Comparison of ENCODE assay signal across 18 cellular contexts in the genomic region with DNA sequence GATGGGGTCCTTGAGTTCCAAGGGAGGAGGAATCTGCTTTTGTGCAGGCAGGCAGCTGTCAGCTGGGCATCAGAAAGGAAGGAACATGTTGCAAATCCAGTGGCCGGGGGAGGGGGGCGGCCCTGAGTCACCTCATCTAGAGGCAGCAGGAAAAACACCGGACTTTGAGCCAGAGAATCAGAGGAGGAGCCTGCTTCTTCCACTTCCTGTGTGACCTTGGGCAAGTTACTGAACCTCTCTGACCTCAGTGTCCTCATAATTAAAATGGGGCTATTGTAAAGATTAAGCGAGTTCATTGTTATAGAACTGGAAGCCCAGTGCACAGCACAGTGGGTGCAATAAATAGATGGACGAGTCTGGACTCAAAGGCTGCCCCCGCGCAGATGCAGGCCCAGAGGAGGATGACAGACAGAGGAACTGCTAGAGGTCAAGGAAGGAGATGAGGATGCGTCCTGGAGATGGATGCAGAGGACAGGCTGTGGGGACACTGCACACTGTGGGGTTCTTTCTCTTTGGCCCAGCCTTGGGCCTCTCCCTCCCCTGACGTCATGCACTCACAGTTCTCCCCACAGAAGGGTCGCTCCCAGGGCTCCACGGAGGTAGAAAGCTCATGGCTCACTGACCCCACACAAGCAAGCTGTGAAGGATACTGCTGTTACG.
A peak's percentile ranks its signal among the peaks of the same experiment; 100 is the strongest.
DNase-seq lines count a peak whose midpoint lies in the region; TF ChIP-seq lines count a peak whose summit lies in the region.
"Had no signal": no experiment of that assay in that cellular context is flagged by ENCODE, and none has a peak within 500 bp of the region (broad histone marks: within the 10 kb centered on the region; RNA-seq: fewer than 3 reads in every experiment).

No MANE protein-coding gene starts in this region.

- TF ChIP-seq CTCF in RWPE1 (conservative IDR thresholded peaks at IDR 0.05; ENCODE audit: low read depth): no peak

- H2BK12ac ChIP-seq in neuronal stem cell (ENCODE audit: low read length): no peak overlapping the region

- no peak overlapping the region for H4K91ac ChIP-seq in neuronal stem cell (ENCODE audit: low read depth, low read length, poor library complexity)

- H3K18ac ChIP-seq in neuronal stem cell (ENCODE audit: low read length): no peak overlapping the region

- H2BK5ac ChIP-seq in neuronal stem cell (ENCODE audit: low read length): no peak overlapping the region

- peaks cover 0 to 2% of the 10 kb centered on the region in 2 donors for H3K9me3 ChIP-seq in neuronal stem cell (replicated peaks in 1 of 2; ENCODE audit: control insufficient read depth in 2 of 2, insufficient read depth in 1 of 2, low read depth in 1 of 2, low read length in 2 of 2)
- H3K9me3 ChIP-seq: tibial nerve had no signal

- H3K36me3 ChIP-seq in neuronal stem cell (replicated peaks in 1 of 2; ENCODE audit: control insufficient read depth in 2 of 2, insufficient read depth in 2 of 2, low read length in 2 of 2): no peaks in the 10 kb centered on the region
- H3K36me3 ChIP-seq: tibial nerve had no signal

- no peak overlapping the region for H2AFZ ChIP-seq in neuronal stem cell (ENCODE audit: low read length)

- CTCF ChIA-PET in RWPE1 (lab: Yijun Ruan, JAX): interaction anchor here (0.7 kb wide), 1 partner anchor 32 kb away, joined by 3 read pairs; no protein-coding TSS in a partner anchor

- POLR2A ChIA-PET in RWPE1 (lab: Yijun Ruan, JAX; ENCODE audit: low non-redundant PET): no interaction called here

- no CpG with 5 or more reads among the region's 12 CpGs for WGBS in neuronal stem cell (ENCODE audit: extremely low coverage in 2 of 2, insufficient read length in 2 of 2, insufficient replicate concordance in 1 of 2), 2 donors

- peak overlapping the region; percentile 91 for H2AK5ac ChIP-seq in neuronal stem cell (ENCODE audit: low read depth, low read length)

- H3K4me1 ChIP-seq in neuronal stem cell (ENCODE audit: control insufficient read depth in 2 of 2, insufficient read depth in 1 of 2, low read depth in 1 of 2, low read length in 2 of 2): no peaks in the 10 kb centered on the region
- H3K4me1 ChIP-seq: tibial nerve had no signal

- no peak overlapping the region for H3K4ac ChIP-seq in neuronal stem cell (ENCODE audit: low read length)

- H3K27ac ChIP-seq in RWPE1: no peak overlapping the region
- H3K27ac ChIP-seq in neuronal stem cell (replicated peaks; ENCODE audit: low read length): no peak overlapping the region
- H3K27ac ChIP-seq: 22Rv1, tibial nerve had no signal

- H3K79me1 ChIP-seq in neuronal stem cell (ENCODE audit: low read depth, low read length): no peaks in the 10 kb centered on the region

- H3K4me3 ChIP-seq in neuronal stem cell (ENCODE audit: low read length in 2 of 2): no peak overlapping the region
- H3K4me3 ChIP-seq: tibial nerve had no signal

- H3K23ac ChIP-seq in neuronal stem cell (ENCODE audit: low read depth, low read length, poor library complexity): no peak overlapping the region

- no peak overlapping the region for H3K4me2 ChIP-seq in neuronal stem cell (ENCODE audit: insufficient read depth, low read length, poor library complexity, severe bottlenecking)

- no peak overlapping the region for H2BK120ac ChIP-seq in neuronal stem cell (ENCODE audit: low read depth, low read length)

- no peak overlapping the region for H2BK15ac ChIP-seq in neuronal stem cell (ENCODE audit: low read length)

- no peak overlapping the region for H3K9ac ChIP-seq in neuronal stem cell (ENCODE audit: low read depth, low read length, poor library complexity)

- H4K8ac ChIP-seq in neuronal stem cell (ENCODE audit: low read depth, low read length): no peak overlapping the region

- peak overlapping the region; percentile 75 for H3K14ac ChIP-seq in neuronal stem cell (ENCODE audit: low read length)

- H3K27me3 ChIP-seq in neuronal stem cell (ENCODE audit: control insufficient read depth in 3 of 3, insufficient read depth in 3 of 3, low read depth in 1 of 3, low read length in 3 of 3): no peaks in the 10 kb centered on the region
- H3K27me3 ChIP-seq: tibial nerve had no signal

- peak; percentile 2 for DNase-seq in DMS 273 (lab: John Stamatoyannopoulos, UW; ENCODE audit: unreplicated experiment)
- no peak for DNase-seq in DMS 273 treated with DMSO at 0.1 percent for 48 hours (lab: John Stamatoyannopoulos, UW)
- peak; percentile 13 for DNase-seq in RWPE1 (ENCODE audit: low spot score)
- peak; percentile 36 for DNase-seq in glomerular visceral epithelial cell (ENCODE audit: extremely low spot score)
- DNase-seq in neuronal stem cell (ENCODE audit: low spot score): no peak
- no peak for DNase-seq in DMS79 treated with DMSO at 0.1 percent for 48 hours (lab: John Stamatoyannopoulos, UW)
- DNase-seq in NCI-H2081 (lab: John Stamatoyannopoulos, UW): no peak
- no peak for DNase-seq in DMS79 (lab: John Stamatoyannopoulos, UW)
- DNase-seq: activated CD4-positive, alpha-beta memory T cell treated with anti-CD3 and anti-CD28 coated beads for 36 hours; C1 segment of cervical spinal cord; foreskin melanocyte; HCEC 1CT; MV-4-11; nucleus accumbens; Right ventricle myocardium superior; stimulated activated CD4-positive, alpha-beta T cell treated with anti-CD3 and anti-CD28 coated beads, Interleukin-4, amount 100 ng/mL, for 4 hours had no signal

Comparison
In these comparisons a context has a peak if more than half of its experiments do, and no peak if none do; other contexts are left out.
1. DNase-seq: peak in DMS 273 (single experiment), RWPE1 (single experiment) and glomerular visceral epithelial cell (single experiment); none in DMS 273 treated with DMSO at 0.1 percent for 48 hours (single experiment), neuronal stem cell (single experiment), DMS79 treated with DMSO at 0.1 percent for 48 hours (single experiment), NCI-H2081 (0 of 2) and DMS79 (single experiment).